Comparison of ENCODE assay signal across 8 cellular contexts in the genomic region with DNA sequence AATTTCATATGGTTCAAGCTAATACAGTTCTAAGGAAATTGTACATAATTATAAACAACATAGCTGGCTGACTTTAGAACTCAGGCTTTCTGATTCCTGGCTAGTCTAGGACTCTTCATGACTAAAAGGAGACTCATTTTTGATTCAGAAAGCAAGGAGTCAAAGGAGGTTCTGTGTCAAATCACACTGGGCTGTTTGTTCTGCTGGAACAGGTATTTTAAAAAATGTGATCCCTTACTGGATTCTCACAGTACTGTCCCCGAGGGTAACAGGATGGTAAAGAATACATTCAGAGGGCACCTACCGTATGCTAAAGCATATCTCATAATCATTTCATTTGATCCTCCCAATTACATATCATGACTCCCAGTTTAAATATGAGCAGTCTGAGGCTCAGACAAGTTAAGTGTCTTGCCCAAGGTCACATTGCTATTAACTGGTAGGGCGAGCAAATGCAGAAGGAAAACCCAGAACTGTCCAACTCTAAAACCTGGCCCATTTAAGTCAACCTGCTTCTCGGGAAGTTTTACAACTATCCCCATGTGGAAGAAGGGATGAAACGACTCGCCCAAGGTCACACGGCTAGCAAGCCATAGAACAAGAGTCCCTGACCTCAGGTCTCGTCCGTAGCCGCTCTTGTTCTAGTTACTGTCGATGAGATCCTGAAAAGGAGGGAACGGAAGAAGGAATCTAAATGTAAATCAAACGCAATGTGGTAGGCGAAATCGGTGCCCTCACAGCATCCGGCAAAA. TPM values are rescaled to one million over a fixed set of nuclear protein-coding genes. Genes with fewer than 3 reads are reported as not detected.
DNase-seq lines count a peak whose midpoint lies in the region; ATAC-seq, FAIRE-seq and TF ChIP-seq lines count a peak whose summit lies in the region.

No MANE protein-coding gene starts in this region.

- DNase-seq in BE2C: peak; percentile 3
- no peak for DNase-seq in GM19239 (ENCODE audit: insufficient read length, low spot score)
- DNase-seq in HS-27A (ENCODE audit: low read depth): peak; percentile 14
- no peak for DNase-seq in GM12878 (ENCODE audit: low read depth, low spot score)
- DNase-seq in kidney glomerular epithelial cell (lab: John Stamatoyannopoulos, UW): peak; percentile 22
- no peak for DNase-seq in suprapubic skin (ENCODE audit: low spot score in 2 of 2)
- no peak for DNase-seq in NCI-H1048 (lab: John Stamatoyannopoulos, UW)
- no peak for DNase-seq in amygdala (lab: John Stamatoyannopoulos, UW)

- peak overlapping the region; percentile 97 for H3K4me3 ChIP-seq in BE2C (ENCODE audit: low read depth, low read length)
- peak overlapping the region; percentile 90 for H3K4me3 ChIP-seq in GM12878
- H3K4me3 ChIP-seq in suprapubic skin: peak overlapping the region; percentile 88

- in situ Hi-C loops in GM12878 (cut with MboI): no loop called here

- POLR2A ChIA-PET in GM12878 (lab: Charles Lee): interaction anchor here (1.0 to 2.0 kb wide), 2 partner anchors 10 to 15 kb away, joined by 3 to 6 read pairs; no protein-coding TSS in a partner anchor

- no peak for TF ChIP-seq RAD21 in GM12878 (IDR thresholded peaks at IDR 0.05; ENCODE audit: insufficient read depth, low read depth, low read length)

- FAIRE-seq in GM19239 (lab: Jason Lieb, UNC): peak; percentile 61
- no peak for FAIRE-seq in GM12878 (lab: Jason Lieb, UNC)

- intact Hi-C loops in GM12878 (cut with micrococcal nuclease; ENCODE audit: unreplicated experiment): no loop called here

- WGBS in GM12878 (ENCODE audit: insufficient coverage, insufficient replicate concordance, low lambda C conversion rate, missing lambda C conversion rate): 2% methylated on average over 16 of the region's 16 CpGs
- 2% methylated on average over 15 of the region's 16 CpGs for WGBS in suprapubic skin

- TF ChIP-seq EP300 in GM12878 (IDR thresholded peaks at IDR 0.05; ENCODE audit: borderline replicate concordance in 1 of 2, control insufficient read depth in 1 of 2, low read depth in 2 of 2, low read length in 2 of 2) (no peak), suprapubic skin (IDR thresholded peaks at IDR 0.05) (no peak)

- H3K27ac ChIP-seq in GM12878 (ENCODE audit: control insufficient read depth, insufficient read depth): peak overlapping the region; percentile 80
- H3K27ac ChIP-seq in suprapubic skin: peak overlapping the region; percentile 89

- H3K27me3 ChIP-seq in BE2C: no peaks in the 10 kb centered on the region
- H3K27me3 ChIP-seq in GM12878 (replicated peaks in 1 of 2; ENCODE audit: control insufficient read depth in 2 of 2, insufficient read depth in 2 of 2, low read length in 1 of 2): no peaks in the 10 kb centered on the region
- H3K27me3 ChIP-seq in suprapubic skin: no peaks in the 10 kb centered on the region

- BruUV-seq in GM12878 (replicated peaks; lab: Mats Ljungman, UMichigan): TSS peak; percentile 79

- TF ChIP-seq CTCF in BE2C (IDR thresholded peaks at IDR 0.05; ENCODE audit: low read depth, low read length): no peak
- no peak for TF ChIP-seq CTCF in GM12878 (IDR thresholded peaks at IDR 0.05 in 2 of 3, conservative IDR thresholded peaks at IDR 0.05 in 1 of 3; ENCODE audit: control insufficient read depth in 2 of 3, extremely low read depth in 1 of 3, insufficient read depth in 1 of 3, low read depth in 3 of 3, low read length in 3 of 3)
- no peak for TF ChIP-seq CTCF in suprapubic skin (IDR thresholded peaks at IDR 0.05)

- peak overlapping the region; percentile 81 for H3K9ac ChIP-seq in GM12878 (ENCODE audit: control insufficient read depth, insufficient read depth, low read length)

- CTCF ChIA-PET in GM12878 (lab: Yijun Ruan, JAX): interaction anchor here (0.9 to 2.1 kb wide), 4 partner anchors 11 to 152 kb away, joined by 3 to 9 read pairs (median 4); no protein-coding TSS in a partner anchor

- SMC1A ChIA-PET in GM12878 (lab: Charles Lee; ENCODE audit: uncharacterized antibody, unreplicated experiment): no interaction called here

- RAD21 ChIA-PET in GM12878 (lab: Charles Lee; ENCODE audit: unreplicated experiment): no interaction called here

- no peaks in the 10 kb centered on the region; the same call in 1 of the 2 replicates for H3K36me3 ChIP-seq in BE2C
- peaks cover 2 to 3% of the 10 kb centered on the region in 2 experiments; a peak in 2 of 4 replicates for H3K36me3 ChIP-seq in GM12878 (ENCODE audit: control insufficient read depth in 2 of 2, insufficient read depth in 2 of 2, low read length in 1 of 2)
- H3K36me3 ChIP-seq in suprapubic skin: peaks cover 5% of the 10 kb centered on the region

- no peaks in the 10 kb centered on the region for H3K9me3 ChIP-seq in BE2C
- H3K9me3 ChIP-seq in GM12878 (replicated peaks; ENCODE audit: control insufficient read depth, insufficient read depth, low read length): no peaks in the 10 kb centered on the region
- H3K9me3 ChIP-seq in suprapubic skin: no peaks in the 10 kb centered on the region

- peak overlapping the region; percentile 64 for H3K4me2 ChIP-seq in GM12878 (ENCODE audit: control insufficient read depth, insufficient read depth)

- H3K79me2 ChIP-seq in GM12878 (ENCODE audit: control insufficient read depth, insufficient read depth, low read length): peaks cover 34% of the 10 kb centered on the region

- TF ChIP-seq POLR2A in GM12878 (IDR thresholded peaks at IDR 0.05; ENCODE audit: low read depth, low read length) (no peak), suprapubic skin (IDR thresholded peaks at IDR 0.05) (no peak)

- H3K4me1 ChIP-seq in BE2C: no peaks in the 10 kb centered on the region
- H3K4me1 ChIP-seq in GM12878 (ENCODE audit: control insufficient read depth, insufficient read depth, low read length): no peaks in the 10 kb centered on the region
- H3K4me1 ChIP-seq in suprapubic skin: peaks cover 26% of the 10 kb centered on the region

- H4K20me1 ChIP-seq in GM12878 (ENCODE audit: control insufficient read depth, insufficient read depth): no peaks in the 10 kb centered on the region

- ATAC-seq in GM12878: peak; percentile 36

- H2AFZ ChIP-seq in GM12878 (ENCODE audit: control insufficient read depth, low read depth, low read length): peak overlapping the region; percentile 77

TF ChIP-seq in GM12878, 131 proteins besides CTCF, POLR2A, EP300 and RAD21:
- TF ChIP-seq CHD4 (IDR thresholded peaks at IDR 0.05) (no peak), SIN3A (IDR thresholded peaks at IDR 0.05; ENCODE audit: low read depth, low read length) (0 out of 2 replicates have a peak, but pooled peaks have one; percentile 37), SP1 (IDR thresholded peaks at IDR 0.05; ENCODE audit: low read depth, low read length) (no peak)
- TF ChIP-seq, protein P1, sequence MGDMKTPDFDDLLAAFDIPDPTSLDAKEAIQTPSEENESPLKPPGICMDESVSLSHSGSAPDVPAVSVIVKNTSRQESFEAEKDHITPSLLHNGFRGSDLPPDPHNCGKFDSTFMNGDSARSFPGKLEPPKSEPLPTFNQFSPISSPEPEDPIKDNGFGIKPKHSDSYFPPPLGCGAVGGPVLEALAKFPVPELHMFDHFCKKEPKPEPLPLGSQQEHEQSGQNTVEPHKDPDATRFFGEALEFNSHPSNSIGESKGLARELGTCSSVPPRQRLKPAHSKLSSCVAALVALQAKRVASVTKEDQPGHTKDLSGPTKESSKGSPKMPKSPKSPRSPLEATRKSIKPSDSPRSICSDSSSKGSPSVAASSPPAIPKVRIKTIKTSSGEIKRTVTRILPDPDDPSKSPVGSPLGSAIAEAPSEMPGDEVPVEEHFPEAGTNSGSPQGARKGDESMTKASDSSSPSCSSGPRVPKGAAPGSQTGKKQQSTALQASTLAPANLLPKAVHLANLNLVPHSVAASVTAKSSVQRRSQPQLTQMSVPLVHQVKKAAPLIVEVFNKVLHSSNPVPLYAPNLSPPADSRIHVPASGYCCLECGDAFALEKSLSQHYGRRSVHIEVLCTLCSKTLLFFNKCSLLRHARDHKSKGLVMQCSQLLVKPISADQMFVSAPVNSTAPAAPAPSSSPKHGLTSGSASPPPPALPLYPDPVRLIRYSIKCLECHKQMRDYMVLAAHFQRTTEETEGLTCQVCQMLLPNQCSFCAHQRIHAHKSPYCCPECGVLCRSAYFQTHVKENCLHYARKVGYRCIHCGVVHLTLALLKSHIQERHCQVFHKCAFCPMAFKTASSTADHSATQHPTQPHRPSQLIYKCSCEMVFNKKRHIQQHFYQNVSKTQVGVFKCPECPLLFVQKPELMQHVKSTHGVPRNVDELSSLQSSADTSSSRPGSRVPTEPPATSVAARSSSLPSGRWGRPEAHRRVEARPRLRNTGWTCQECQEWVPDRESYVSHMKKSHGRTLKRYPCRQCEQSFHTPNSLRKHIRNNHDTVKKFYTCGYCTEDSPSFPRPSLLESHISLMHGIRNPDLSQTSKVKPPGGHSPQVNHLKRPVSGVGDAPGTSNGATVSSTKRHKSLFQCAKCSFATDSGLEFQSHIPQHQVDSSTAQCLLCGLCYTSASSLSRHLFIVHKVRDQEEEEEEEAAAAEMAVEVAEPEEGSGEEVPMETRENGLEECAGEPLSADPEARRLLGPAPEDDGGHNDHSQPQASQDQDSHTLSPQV (IDR thresholded peaks at IDR 0.05): no peak

RNA-seq across cellular contexts. Expression of a gene that starts 0.7 kb away (rescaled TPM):
- 8.6 TPM for polyA plus RNA-seq in BE2C (2012; ENCODE audit: insufficient read depth, insufficient read length, low read depth)
- total RNA-seq in GM12878 (2013; cell fraction: nucleolus; rRNA removed): 191 and 202 TPM in 2 replicates
- total RNA-seq in GM12878 (2014; rRNA removed) (17.9 and 18.4 TPM in 2 replicates), GM12878 (2014; rRNA removed; fragmentation: Illumina TruSeq; extraction: Trizol) (18.7 and 20.5 TPM in 2 replicates), GM12878 (2021) (17.2 and 22.7 TPM in 2 replicates), suprapubic skin (10 to 100 TPM; 21.5 to 62.4 (median 25.1) TPM)
- 16.0 TPM for polyA plus RNA-seq in GM12878 (2011; ENCODE audit: low read depth)
- polyA plus RNA-seq in GM12878 (2011; rRNA removed) (39.0 and 64.1 TPM in 2 replicates), GM12878 (2014; fragmentation: Illumina TruSeq; extraction: Trizol) (24.3 and 27.4 TPM in 2 replicates), GM12878 (2014; fragmentation: Nextera tagmentation; extraction: Ambion mirVana) (10 to 100 TPM in 1 of 2 experiments, 1 to 10 TPM in 1; 8.5 to 11.1 TPM), GM12878 (2014; rRNA removed) (15.2 and 19.3 TPM in 2 replicates), GM12878 (2016; fragmentation: Nextera tagmentation; extraction: Ambion mirVana) (10 to 100 TPM; 16.4 to 19.4 TPM)
- polyA plus RNA-seq in GM12878 (2011; cell fraction: cytosol; rRNA removed): 9.3 and 9.9 TPM in 2 replicates
- 74.1 and 84.1 TPM in 2 replicates for polyA plus RNA-seq in GM12878 (2011; cell fraction: nucleus; rRNA removed)
- 20.0 and 22.3 TPM in 2 replicates for polyA plus RNA-seq in GM12878 (2012)
- polyA minus RNA-seq in GM12878 (2011; rRNA and poly(A)+ RNA removed): 24.8 and 33.0 TPM in 2 replicates
- 7.4 and 9.7 TPM in 2 replicates for polyA minus RNA-seq in GM12878 (2011; cell fraction: cytosol; rRNA and poly(A)+ RNA removed)
- polyA minus RNA-seq in GM12878 (2011; cell fraction: nucleus; rRNA and poly(A)+ RNA removed): 45.9 and 63.1 TPM in 2 replicates

Comparison
In these comparisons a context has a peak if more than half of its experiments do, and no peak if none do; other contexts are left out.
1. DNase-seq: peak in BE2C (single experiment), HS-27A (single experiment) and kidney glomerular epithelial cell (single experiment); none in GM19239 (single experiment), GM12878 (single experiment), suprapubic skin (0 of 2), NCI-H1048 (single experiment) and amygdala (0 of 56).
2. Peak in every context shown above with its lines, with median percentiles within 50 percentile points of each other: H3K4me3 ChIP-seq.